Comparison of ENCODE assay signal across 24 cellular contexts in the genomic region with DNA sequence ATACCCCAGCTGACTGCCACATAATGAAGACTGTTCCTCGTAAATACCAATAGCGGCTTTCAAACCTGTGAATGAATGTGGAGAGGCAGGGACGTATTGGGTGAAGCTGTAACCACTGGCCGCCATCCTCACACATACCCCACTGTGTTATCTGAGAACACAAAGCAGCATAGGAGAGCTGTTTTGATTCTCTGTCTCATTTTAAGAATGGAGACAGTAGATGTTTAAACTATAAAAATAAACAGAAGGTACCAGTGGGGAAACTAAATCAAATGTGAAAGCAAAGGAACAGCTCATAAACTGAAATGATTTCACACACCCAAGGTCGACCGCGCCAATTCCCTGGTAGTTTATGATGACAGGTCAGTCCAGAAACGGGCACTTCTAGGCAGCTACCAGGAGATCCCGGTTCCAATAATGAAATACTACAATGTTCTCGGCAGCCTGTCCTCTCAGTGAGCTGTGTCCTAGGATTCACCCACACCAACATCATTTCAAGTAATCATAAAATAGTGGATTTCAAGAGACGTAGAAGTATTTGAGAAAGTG.
"Had no signal": no experiment of that assay in that cellular context is flagged by ENCODE, and none has a peak within 500 bp of the region (broad histone marks: within the 10 kb centered on the region; RNA-seq: fewer than 3 reads in every experiment).

No MANE protein-coding gene starts in this region.

- H3K4me1 Mint-ChIP-seq: activated B cell treated with CpG ODN at 0.5 μM for 24 hours; activated naive CD8-positive, alpha-beta T cell treated with anti-CD3 and anti-CD28 coated beads, Interleukin-2, amount 50 U/mL, for 24 hours; stimulated activated memory B cell treated with anti-CD40 and anti-IgM and Interleukin-4, amounts not matched to agents 10 μg/mL and 1 μg/mL and 100 μg/mL, for 72 hours had no signal

- H3K27ac ChIP-seq: body of pancreas, right lobe of liver, uterus had no signal

- H3K27me3 Mint-ChIP-seq: activated CD4-positive, alpha-beta memory T cell treated with anti-CD3 and anti-CD28 coated beads for 36 hours; activated naive CD8-positive, alpha-beta T cell treated with anti-CD3 and anti-CD28 coated beads, Interleukin-2, amount 50 U/mL, for 24 hours had no signal

- H3K36me3 ChIP-seq: right lobe of liver, stomach, uterus had no signal

- H3K4me3 Mint-ChIP-seq: activated B cell treated with CpG ODN at 0.5 μM for 24 hours; activated CD4-positive, alpha-beta memory T cell treated with anti-CD3 and anti-CD28 coated beads for 36 hours; activated naive CD8-positive, alpha-beta T cell treated with anti-CD3 and anti-CD28 coated beads, Interleukin-2, amount 50 U/mL, for 24 hours; nephron progenitor cell; stimulated activated memory B cell treated with anti-CD40 and anti-IgM and Interleukin-4, amounts not matched to agents 10 μg/mL and 1 μg/mL and 100 μg/mL, for 72 hours; T-helper 1 cell treated with Interleukin-12 subunit alpha and Interleukin-12 subunit beta and Interleukin-4 antibody, amounts not matched to agents 30 μg/mL and 1 μg/mL, for 36 hours had no signal

- ATAC-seq: activated naive CD8-positive, alpha-beta T cell treated with anti-CD3 and anti-CD28 coated beads, Interleukin-2, amount 50 U/mL, for 24 hours; body of pancreas; esophagus mucosa; left ventricle myocardium superior; right lobe of liver; stimulated activated memory B cell treated with anti-CD40 and anti-IgM and Interleukin-4, amounts not matched to agents 10 μg/mL and 1 μg/mL and 100 μg/mL, for 72 hours had no signal

- H3K9me3 Mint-ChIP-seq: activated B cell treated with CpG ODN at 0.5 μM for 24 hours; activated CD4-positive, alpha-beta memory T cell treated with anti-CD3 and anti-CD28 coated beads for 36 hours; activated naive CD8-positive, alpha-beta T cell treated with anti-CD3 and anti-CD28 coated beads, Interleukin-2, amount 50 U/mL, for 24 hours; stimulated activated memory B cell treated with anti-CD40 and anti-IgM and Interleukin-4, amounts not matched to agents 10 μg/mL and 1 μg/mL and 100 μg/mL, for 72 hours; T-helper 1 cell treated with Interleukin-12 subunit alpha and Interleukin-12 subunit beta and Interleukin-4 antibody, amounts not matched to agents 30 μg/mL and 1 μg/mL, for 36 hours had no signal

- H3K27ac Mint-ChIP-seq: activated B cell treated with CpG ODN at 0.5 μM for 24 hours; activated CD4-positive, alpha-beta memory T cell treated with anti-CD3 and anti-CD28 coated beads for 36 hours; activated naive CD8-positive, alpha-beta T cell treated with anti-CD3 and anti-CD28 coated beads, Interleukin-2, amount 50 U/mL, for 24 hours; nephron progenitor cell; stimulated activated memory B cell treated with anti-CD40 and anti-IgM and Interleukin-4, amounts not matched to agents 10 μg/mL and 1 μg/mL and 100 μg/mL, for 72 hours; T-helper 1 cell treated with Interleukin-12 subunit alpha and Interleukin-12 subunit beta and Interleukin-4 antibody, amounts not matched to agents 30 μg/mL and 1 μg/mL, for 36 hours had no signal

- H3K36me3 Mint-ChIP-seq: activated CD4-positive, alpha-beta memory T cell treated with anti-CD3 and anti-CD28 coated beads for 36 hours; stimulated activated memory B cell treated with anti-CD40 and anti-IgM and Interleukin-4, amounts not matched to agents 10 μg/mL and 1 μg/mL and 100 μg/mL, for 72 hours had no signal

- H3K4me3 ChIP-seq: body of pancreas, right lobe of liver, smooth muscle cell, uterus had no signal

- DNase-seq: activated B cell treated with CpG ODN at 0.5 μM for 24 hours; activated CD4-positive, alpha-beta memory T cell treated with anti-CD3 and anti-CD28 coated beads for 36 hours; activated CD4-positive, alpha-beta T cell treated with anti-CD3 and anti-CD28 coated beads for 4 hours; activated effector memory CD4-positive, alpha-beta T cell treated with anti-CD3 and anti-CD28 coated beads, Interleukin-2, amount 50 U/mL, for 16 hours; activated naive CD4-positive, alpha-beta T cell treated with anti-CD3 and anti-CD28 coated beads, Interleukin-2, amount 50 U/mL, for 16 hours; activated naive CD8-positive, alpha-beta T cell treated with anti-CD3 and anti-CD28 coated beads, Interleukin-2, amount 50 U/mL, for 24 hours; anterior cingulate cortex; body of pancreas; dermis blood vessel endothelial cell; effector CD8-positive, alpha-beta T cell; foreskin melanocyte; left ventricle myocardium superior; midbrain; nephron progenitor cell; right lobe of liver; stimulated activated CD4-positive, alpha-beta T cell treated with anti-CD3 and anti-CD28 coated beads, Interleukin-15, amount 100 ng/mL, for 24 hours; stomach; T1000; trophoblast cell; uterus had no signal

- H3K9me3 ChIP-seq: body of pancreas, right lobe of liver, stomach, uterus had no signal

- H3K4me1 ChIP-seq: uterus had no signal

- H3K27me3 ChIP-seq: body of pancreas, right lobe of liver, stomach, uterus had no signal
